In the genomic region with DNA sequence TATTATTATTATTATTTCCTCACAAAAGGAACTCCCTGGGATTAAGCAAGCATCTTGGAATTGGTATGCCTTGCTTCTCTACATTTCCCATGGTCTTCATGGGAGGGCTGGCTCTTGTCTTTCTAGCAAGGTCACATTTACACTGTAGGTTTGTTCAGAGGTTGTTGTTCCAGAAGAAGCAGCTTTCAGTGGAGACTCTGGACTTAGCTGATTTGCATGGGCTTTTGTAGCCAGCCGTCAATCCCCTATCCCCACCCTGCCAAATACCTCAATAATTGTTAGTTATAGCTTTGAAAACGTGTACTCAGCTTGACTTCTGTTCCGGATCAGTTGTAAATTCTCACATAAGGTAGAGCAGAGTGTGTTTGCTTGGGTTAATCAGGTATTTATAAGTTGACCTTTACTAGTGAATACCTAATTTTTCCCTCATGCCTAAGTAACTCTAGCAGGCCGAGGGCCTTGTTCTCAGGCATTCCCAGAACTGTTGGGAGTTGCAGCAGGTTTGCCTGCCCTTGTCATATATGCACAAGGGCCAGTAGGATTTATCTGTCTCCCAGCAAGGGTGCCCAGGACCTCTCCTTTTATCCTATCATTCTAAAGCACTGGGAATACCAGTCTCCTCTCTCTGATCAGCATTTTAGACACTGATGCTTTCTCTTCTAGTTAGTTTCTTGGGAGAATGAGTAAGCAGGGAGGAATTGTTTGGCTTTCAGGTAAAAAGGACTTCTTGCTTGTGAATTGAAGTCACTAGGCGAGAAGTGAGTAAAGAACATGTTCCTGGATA, we compare ENCODE assay signal across 1 cellular context.
TF ChIP-seq lines count a peak whose summit lies in the region.

No MANE protein-coding gene starts in this region.

TF ChIP-seq in HepG2, 621 proteins besides CTCF, POLR2A, EP300 and RAD21 (continues in another document):
- no peak for TF ChIP-seq ZNF792 (CRISPR knock-in tag; IDR thresholded peaks at IDR 0.05)
- TF ChIP-seq, protein P1, sequence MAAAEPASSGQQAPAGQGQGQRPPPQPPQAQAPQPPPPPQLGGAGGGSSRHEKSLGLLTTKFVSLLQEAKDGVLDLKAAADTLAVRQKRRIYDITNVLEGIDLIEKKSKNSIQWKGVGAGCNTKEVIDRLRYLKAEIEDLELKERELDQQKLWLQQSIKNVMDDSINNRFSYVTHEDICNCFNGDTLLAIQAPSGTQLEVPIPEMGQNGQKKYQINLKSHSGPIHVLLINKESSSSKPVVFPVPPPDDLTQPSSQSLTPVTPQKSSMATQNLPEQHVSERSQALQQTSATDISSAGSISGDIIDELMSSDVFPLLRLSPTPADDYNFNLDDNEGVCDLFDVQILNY (CRISPR knock-in tag; conservative IDR thresholded peaks at IDR 0.05): no peak
- no peak for TF ChIP-seq ADNP (CRISPR knock-in tag; IDR thresholded peaks at IDR 0.05)
- no peak for TF ChIP-seq ZNF3 (CRISPR knock-in tag; IDR thresholded peaks at IDR 0.05)
- TF ChIP-seq ZNF775 (CRISPR knock-in tag; IDR thresholded peaks at IDR 0.05; ENCODE audit: borderline replicate concordance): no peak
- no peak; the same call in 1 of the 2 replicates for TF ChIP-seq ETV6 (CRISPR knock-in tag; conservative IDR thresholded peaks at IDR 0.05)
- TF ChIP-seq SOX5 (CRISPR knock-in tag; IDR thresholded peaks at IDR 0.05; ENCODE audit: borderline replicate concordance): no peak; the same call in 1 of the 2 replicates
- TF ChIP-seq TBP (CRISPR knock-in tag; IDR thresholded peaks at IDR 0.05): no peak
- TF ChIP-seq ZNF468 (CRISPR knock-in tag; IDR thresholded peaks at IDR 0.05): no peak
- TF ChIP-seq THAP11 (CRISPR knock-in tag; IDR thresholded peaks at IDR 0.05): no peak
- no peak for TF ChIP-seq CBX1 (IDR thresholded peaks at IDR 0.05; ENCODE audit: low read depth)
- no peak for TF ChIP-seq MED1 (CRISPR knock-in tag; IDR thresholded peaks at IDR 0.05)
- TF ChIP-seq MEIS2 (CRISPR knock-in tag; IDR thresholded peaks at IDR 0.05): 0 out of 2 replicates have a peak, but pooled peaks have one; percentile 25
- no peak for TF ChIP-seq WIZ (CRISPR knock-in tag; IDR thresholded peaks at IDR 0.05)
- TF ChIP-seq SOX13 (IDR thresholded peaks at IDR 0.05): no peak
- peak in 1 of 2 experiments; percentile 58; a peak in 1 of 4 replicates for TF ChIP-seq SOX13 (CRISPR knock-in tag; conservative IDR thresholded peaks at IDR 0.05 in 1 of 2, IDR thresholded peaks at IDR 0.05 in 1 of 2)
- no peak for TF ChIP-seq STAG1 (CRISPR knock-in tag; IDR thresholded peaks at IDR 0.05)
- peak; percentile 25; the same call in 1 of the 2 replicates for TF ChIP-seq GATAD2A (CRISPR knock-in tag; IDR thresholded peaks at IDR 0.05)
- no peak for TF ChIP-seq ZNF34 (CRISPR knock-in tag; IDR thresholded peaks at IDR 0.05; ENCODE audit: borderline replicate concordance)
- TF ChIP-seq ARHGAP35 (CRISPR knock-in tag; IDR thresholded peaks at IDR 0.05; ENCODE audit: borderline replicate concordance): no peak
- TF ChIP-seq TFDP2 (CRISPR knock-in tag; IDR thresholded peaks at IDR 0.05): no peak
- TF ChIP-seq HMGA1 (CRISPR knock-in tag; conservative IDR thresholded peaks at IDR 0.05): no peak
- TF ChIP-seq TCF7 (IDR thresholded peaks at IDR 0.05; ENCODE audit: low read depth): peak; percentile 34; the same call in 1 of the 2 replicates
- no peak for TF ChIP-seq IKZF4 (CRISPR knock-in tag; IDR thresholded peaks at IDR 0.05; ENCODE audit: borderline replicate concordance, low read depth, not compliant biosample characterization)
- TF ChIP-seq ZNF770 (CRISPR knock-in tag; IDR thresholded peaks at IDR 0.05): no peak
- 0 out of 2 replicates have a peak, but pooled peaks have one; percentile 30 for TF ChIP-seq NFIC (IDR thresholded peaks at IDR 0.05; ENCODE audit: low read length)
- no peak for TF ChIP-seq MIER2 (CRISPR knock-in tag; IDR thresholded peaks at IDR 0.05)
- TF ChIP-seq, protein P2, sequence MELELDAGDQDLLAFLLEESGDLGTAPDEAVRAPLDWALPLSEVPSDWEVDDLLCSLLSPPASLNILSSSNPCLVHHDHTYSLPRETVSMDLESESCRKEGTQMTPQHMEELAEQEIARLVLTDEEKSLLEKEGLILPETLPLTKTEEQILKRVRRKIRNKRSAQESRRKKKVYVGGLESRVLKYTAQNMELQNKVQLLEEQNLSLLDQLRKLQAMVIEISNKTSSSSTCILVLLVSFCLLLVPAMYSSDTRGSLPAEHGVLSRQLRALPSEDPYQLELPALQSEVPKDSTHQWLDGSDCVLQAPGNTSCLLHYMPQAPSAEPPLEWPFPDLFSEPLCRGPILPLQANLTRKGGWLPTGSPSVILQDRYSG (CRISPR knock-in tag; IDR thresholded peaks at IDR 0.05): no peak
- TF ChIP-seq ZNF879 (CRISPR knock-in tag; IDR thresholded peaks at IDR 0.05): no peak
- TF ChIP-seq RORA (CRISPR knock-in tag; IDR thresholded peaks at IDR 0.05): no peak
- peak; percentile 55; the same call in 1 of the 2 replicates for TF ChIP-seq SAP130 (CRISPR knock-in tag; IDR thresholded peaks at IDR 0.05; ENCODE audit: low read depth)
- TF ChIP-seq ATAD3A (CRISPR knock-in tag; IDR thresholded peaks at IDR 0.05): no peak
- TF ChIP-seq, protein P3, sequence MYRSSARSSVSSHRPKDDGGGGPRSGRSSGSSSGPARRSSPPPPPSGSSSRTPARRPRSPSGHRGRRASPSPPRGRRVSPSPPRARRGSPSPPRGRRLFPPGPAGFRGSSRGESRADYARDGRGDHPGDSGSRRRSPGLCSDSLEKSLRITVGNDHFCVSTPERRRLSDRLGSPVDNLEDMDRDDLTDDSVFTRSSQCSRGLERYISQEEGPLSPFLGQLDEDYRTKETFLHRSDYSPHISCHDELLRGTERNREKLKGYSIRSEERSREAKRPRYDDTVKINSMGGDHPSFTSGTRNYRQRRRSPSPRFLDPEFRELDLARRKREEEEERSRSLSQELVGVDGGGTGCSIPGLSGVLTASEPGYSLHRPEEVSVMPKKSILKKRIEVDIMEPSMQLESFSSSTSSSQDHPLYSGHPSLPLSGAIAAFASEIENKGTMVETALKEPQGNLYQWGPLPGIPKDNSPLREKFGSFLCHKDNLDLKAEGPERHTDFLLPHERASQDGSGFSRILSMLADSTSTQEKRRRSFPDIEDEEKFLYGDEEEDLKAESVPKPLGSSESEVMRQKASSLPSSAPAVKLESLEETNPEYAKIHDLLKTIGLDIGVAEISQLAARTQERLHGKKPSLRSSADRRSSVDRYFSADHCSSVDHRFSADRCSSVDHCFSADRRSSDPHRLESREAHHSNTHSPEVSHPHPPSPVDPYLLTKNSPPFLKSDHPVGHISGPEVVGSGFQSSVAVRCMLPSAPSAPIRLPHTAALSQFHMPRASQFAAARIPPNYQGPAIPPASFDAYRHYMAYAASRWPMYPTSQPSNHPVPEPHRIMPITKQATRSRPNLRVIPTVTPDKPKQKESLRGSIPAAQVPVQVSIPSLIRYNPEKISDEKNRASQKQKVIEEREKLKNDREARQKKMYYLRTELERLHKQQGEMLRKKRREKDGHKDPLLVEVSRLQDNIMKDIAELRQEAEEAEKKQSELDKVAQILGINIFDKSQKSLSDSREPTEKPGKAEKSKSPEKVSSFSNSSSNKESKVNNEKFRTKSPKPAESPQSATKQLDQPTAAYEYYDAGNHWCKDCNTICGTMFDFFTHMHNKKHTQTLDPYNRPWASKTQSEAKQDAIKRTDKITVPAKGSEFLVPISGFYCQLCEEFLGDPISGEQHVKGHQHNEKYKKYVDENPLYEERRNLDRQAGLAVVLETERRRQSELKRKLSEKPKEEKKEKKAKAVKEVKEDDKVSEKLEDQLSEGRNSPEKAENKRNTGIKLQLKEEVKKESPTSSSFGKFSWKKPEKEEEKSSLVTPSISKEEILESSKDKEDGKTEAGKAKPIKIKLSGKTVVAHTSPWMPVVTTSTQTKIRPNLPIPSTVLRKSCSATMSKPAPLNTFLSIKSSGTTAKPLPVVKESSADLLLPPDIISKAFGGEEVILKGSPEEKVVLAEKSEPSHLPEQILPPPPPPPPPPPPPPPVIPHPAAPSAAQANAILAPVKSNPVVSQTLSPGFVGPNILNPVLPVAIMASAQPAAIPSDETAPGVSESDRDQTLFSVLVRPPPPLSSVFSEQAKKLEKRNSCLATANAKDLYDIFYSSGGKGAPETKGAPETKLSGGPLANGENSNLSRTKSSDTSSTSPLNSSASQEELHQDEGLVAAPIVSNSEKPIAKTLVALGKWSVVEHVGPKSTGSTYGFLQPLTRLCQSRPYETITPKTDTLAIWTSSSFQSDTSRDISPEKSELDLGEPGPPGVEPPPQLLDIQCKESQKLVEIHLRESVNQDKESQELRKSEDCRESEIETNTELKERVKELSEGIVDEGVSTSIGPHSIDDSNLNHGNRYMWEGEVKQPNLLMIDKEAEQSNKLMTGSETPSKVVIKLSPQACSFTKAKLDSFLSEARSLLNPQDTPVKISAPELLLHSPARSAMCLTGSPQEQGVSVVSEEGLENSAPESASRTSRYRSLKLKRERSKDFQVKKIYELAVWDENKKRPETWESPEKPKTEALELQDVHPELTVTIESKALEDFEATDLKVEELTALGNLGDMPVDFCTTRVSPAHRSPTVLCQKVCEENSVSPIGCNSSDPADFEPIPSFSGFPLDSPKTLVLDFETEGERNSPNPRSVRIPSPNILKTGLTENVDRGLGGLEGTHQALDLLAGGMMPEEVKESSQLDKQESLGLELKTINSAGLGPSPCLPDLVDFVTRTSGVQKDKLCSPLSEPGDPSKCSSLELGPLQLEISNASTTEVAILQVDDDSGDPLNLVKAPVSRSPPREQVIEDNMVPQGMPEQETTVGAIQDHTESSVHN (CRISPR knock-in tag; IDR thresholded peaks at IDR 0.05): no peak
- no peak for TF ChIP-seq SAFB2 (CRISPR knock-in tag; IDR thresholded peaks at IDR 0.05; ENCODE audit: borderline replicate concordance, low read depth)
- TF ChIP-seq, protein P4, sequence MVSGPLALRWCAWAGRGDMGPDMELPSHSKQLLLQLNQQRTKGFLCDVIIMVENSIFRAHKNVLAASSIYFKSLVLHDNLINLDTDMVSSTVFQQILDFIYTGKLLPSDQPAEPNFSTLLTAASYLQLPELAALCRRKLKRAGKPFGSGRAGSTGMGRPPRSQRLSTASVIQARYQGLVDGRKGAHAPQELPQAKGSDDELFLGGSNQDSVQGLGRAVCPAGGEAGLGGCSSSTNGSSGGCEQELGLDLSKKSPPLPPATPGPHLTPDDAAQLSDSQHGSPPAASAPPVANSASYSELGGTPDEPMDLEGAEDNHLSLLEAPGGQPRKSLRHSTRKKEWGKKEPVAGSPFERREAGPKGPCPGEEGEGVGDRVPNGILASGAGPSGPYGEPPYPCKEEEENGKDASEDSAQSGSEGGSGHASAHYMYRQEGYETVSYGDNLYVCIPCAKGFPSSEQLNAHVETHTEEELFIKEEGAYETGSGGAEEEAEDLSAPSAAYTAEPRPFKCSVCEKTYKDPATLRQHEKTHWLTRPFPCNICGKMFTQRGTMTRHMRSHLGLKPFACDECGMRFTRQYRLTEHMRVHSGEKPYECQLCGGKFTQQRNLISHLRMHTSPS (CRISPR knock-in tag; IDR thresholded peaks at IDR 0.05; ENCODE audit: low read depth): no peak
- no peak for TF ChIP-seq DZIP1 (CRISPR knock-in tag; IDR thresholded peaks at IDR 0.05)
- no peak for TF ChIP-seq ZKSCAN8 (CRISPR knock-in tag; IDR thresholded peaks at IDR 0.05; ENCODE audit: borderline replicate concordance)
- no peak for TF ChIP-seq ZNF780A (CRISPR knock-in tag; IDR thresholded peaks at IDR 0.05)
- no peak for TF ChIP-seq ZNF7 (CRISPR knock-in tag; IDR thresholded peaks at IDR 0.05)
- no peak for TF ChIP-seq CBX2 (IDR thresholded peaks at IDR 0.05; ENCODE audit: low read depth, low read length)
- TF ChIP-seq CBX2 (CRISPR knock-in tag; IDR thresholded peaks at IDR 0.05; ENCODE audit: low read depth): no peak
- TF ChIP-seq ZNF143 (CRISPR knock-in tag; IDR thresholded peaks at IDR 0.05): no peak
- peak; percentile 25; the same call in 1 of the 2 replicates for TF ChIP-seq ZNF644 (CRISPR knock-in tag; IDR thresholded peaks at IDR 0.05; ENCODE audit: low read depth)
- TF ChIP-seq ZNF777 (CRISPR knock-in tag; IDR thresholded peaks at IDR 0.05): no peak
